In the genomic region with DNA sequence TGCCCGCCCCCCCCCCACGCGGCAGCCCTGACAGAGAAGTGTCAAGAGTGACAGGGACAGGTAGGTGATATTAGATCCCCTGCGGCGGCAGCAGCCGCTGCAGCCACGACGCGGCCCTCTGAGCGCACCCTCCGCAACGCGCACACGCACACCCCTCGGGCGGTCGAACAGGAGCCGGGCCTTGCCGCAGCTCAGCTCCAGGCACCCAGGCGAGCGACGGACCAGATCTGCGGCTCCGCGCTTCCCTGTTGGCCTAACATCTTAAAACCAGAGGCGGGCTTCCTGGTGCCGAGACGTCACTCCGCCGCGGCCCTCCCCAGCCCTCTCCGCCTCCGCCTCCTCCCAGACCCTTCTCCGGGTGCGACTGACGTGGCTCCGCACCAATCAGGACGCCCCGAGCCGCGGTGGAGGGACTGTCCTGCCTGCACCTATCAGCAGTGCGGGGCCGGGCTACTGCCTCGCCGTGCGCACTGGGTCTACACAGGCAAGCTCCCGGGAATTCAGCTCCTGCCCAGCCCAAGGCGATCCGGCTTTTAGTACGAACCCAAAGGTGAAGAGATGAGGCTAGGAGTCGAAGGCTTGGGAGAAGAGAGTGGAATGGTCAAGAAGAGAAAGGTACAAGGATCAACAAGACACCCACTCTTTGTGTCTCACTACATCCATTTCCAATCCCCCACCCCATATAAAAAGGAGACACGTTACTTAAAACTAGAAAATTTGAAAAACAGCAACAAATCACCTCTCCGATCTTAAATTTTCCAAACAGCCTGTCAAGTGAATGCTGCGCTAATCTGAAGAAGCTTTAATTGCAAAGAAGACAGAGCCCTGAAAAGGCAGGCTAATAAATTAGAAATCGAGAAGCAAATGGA, we compare ENCODE assay signal across 8 cellular contexts. TPM values are rescaled to one million over a fixed set of nuclear protein-coding genes. Genes with fewer than 3 reads are reported as not detected.
DNase-seq lines count a peak whose midpoint lies in the region; ATAC-seq and TF ChIP-seq lines count a peak whose summit lies in the region.

A gene (minus strand): TSS at position 237 of the 869 bp plus-strand sequence. CDS start 617 bp downstream, outside the sequence.

- TF ChIP-seq POLR2A in thyroid gland (IDR thresholded peaks at IDR 0.05), result no peak

- peaks cover 5% of the 10 kb centered on the region for H3K4me1 Mint-ChIP-seq in T-helper 2 cell treated with Interferon-gamma antibody and Interleukin-4, amounts not matched to agents 5 μg/mL and 100 μg/mL, for 36 hours (ENCODE audit: low read depth)
- peaks cover 37% of the 10 kb centered on the region for H3K4me1 Mint-ChIP-seq in endothelial cell (ENCODE audit: unreplicated experiment)

- H3K27ac Mint-ChIP-seq in T-helper 2 cell treated with Interferon-gamma antibody and Interleukin-4, amounts not matched to agents 5 μg/mL and 100 μg/mL, for 36 hours, result peak within 1 kb of the TSS; percentile 67
- H3K27ac Mint-ChIP-seq in endothelial cell (ENCODE audit: unreplicated experiment), result no peak within 1 kb of the TSS

- H3K4me1 ChIP-seq in mucosa of rectum (ENCODE audit: control insufficient read depth in 2 of 2, insufficient read depth in 2 of 2, low read length in 2 of 2), result peaks cover 20 to 37% of the 10 kb centered on the region in 2 donors
- H3K4me1 ChIP-seq in thyroid gland, result peaks cover 25 to 43% of the 10 kb centered on the region in 2 donors

- intact Hi-C loops in thyroid gland (cut with DNase I), result no loop called here

- H3K36me3 ChIP-seq in mucosa of rectum (ENCODE audit: control insufficient read depth in 2 of 2, insufficient read depth in 2 of 2, low read length in 2 of 2) (no peaks in the 10 kb centered on the region), thyroid gland (no peaks in the 10 kb centered on the region)

- peaks cover 96% of the 10 kb centered on the region for H3K27me3 Mint-ChIP-seq in T-helper 2 cell treated with Interferon-gamma antibody and Interleukin-4, amounts not matched to agents 5 μg/mL and 100 μg/mL, for 36 hours (ENCODE audit: low read depth)
- H3K27me3 Mint-ChIP-seq in endothelial cell (ENCODE audit: unreplicated experiment), result peaks cover 33% of the 10 kb centered on the region

- DNase-seq in COLO668 (lab: John Stamatoyannopoulos, UW; ENCODE audit: unreplicated experiment) (peak; percentile 97), HS-5 (ENCODE audit: low read depth) (peak; percentile 76), endothelial cell (ENCODE audit: low spot score) (peak; percentile 99), thyroid gland (peak; percentile 38 to 40), cerebellar cortex (ENCODE audit: low spot score) (no peak)
- DNase-seq in T-helper 2 cell treated with Interferon-gamma antibody and Interleukin-4, amounts not matched to agents 5 μg/mL and 100 μg/mL, for 36 hours (ENCODE audit: low spot score), result peak; percentile 39

- TF ChIP-seq CTCF in endothelial cell (IDR thresholded peaks at IDR 0.05; ENCODE audit: unreplicated experiment) (no peak), thyroid gland (IDR thresholded peaks at IDR 0.05) (no peak)

- H3K4me3 ChIP-seq in mucosa of rectum (ENCODE audit: low read length in 2 of 2), result peak within 1 kb of the TSS; percentile 61 to 64
- H3K4me3 ChIP-seq in thyroid gland (replicated peaks in 1 of 3), result peak within 1 kb of the TSS in 1 of 3 donors; percentile 14

- H3K9me3 ChIP-seq in mucosa of rectum (ENCODE audit: control insufficient read depth in 2 of 2, low read length in 2 of 2) (peaks cover 0 to 2% of the 10 kb centered on the region in 2 donors), thyroid gland (no peaks in the 10 kb centered on the region)

- H3K9me3 Mint-ChIP-seq in T-helper 2 cell treated with Interferon-gamma antibody and Interleukin-4, amounts not matched to agents 5 μg/mL and 100 μg/mL, for 36 hours, result no peaks in the 10 kb centered on the region
- H3K9me3 Mint-ChIP-seq in endothelial cell (ENCODE audit: unreplicated experiment), result no peaks in the 10 kb centered on the region

- H3K9ac ChIP-seq in mucosa of rectum (ENCODE audit: low read depth in 1 of 2, low read length in 2 of 2), result peak within 1 kb of the TSS in 1 of 2 donors; percentile 31

- H3K27me3 ChIP-seq in mucosa of rectum (ENCODE audit: control insufficient read depth in 2 of 2, insufficient read depth in 2 of 2, low read length in 2 of 2) (peaks cover 93 to 94% of the 10 kb centered on the region in 2 donors), thyroid gland (peaks cover 85% of the 10 kb centered on the region)

- H3K4me3 Mint-ChIP-seq in T-helper 2 cell treated with Interferon-gamma antibody and Interleukin-4, amounts not matched to agents 5 μg/mL and 100 μg/mL, for 36 hours, result peak within 1 kb of the TSS; percentile 60
- peak within 1 kb of the TSS; percentile 90 for H3K4me3 Mint-ChIP-seq in endothelial cell (ENCODE audit: unreplicated experiment)

- H3K27ac ChIP-seq in mucosa of rectum (ENCODE audit: low read depth in 2 of 2, low read length in 2 of 2), result no peak within 1 kb of the TSS
- no peak within 1 kb of the TSS for H3K27ac ChIP-seq in thyroid gland

- 4 to 9% methylated on average over 22 to 35 of the region's 55 CpGs for WGBS in thyroid gland, 2 donors

- no peaks in the 10 kb centered on the region for H3K36me3 Mint-ChIP-seq in T-helper 2 cell treated with Interferon-gamma antibody and Interleukin-4, amounts not matched to agents 5 μg/mL and 100 μg/mL, for 36 hours (ENCODE audit: low read depth)
- H3K36me3 Mint-ChIP-seq in endothelial cell (ENCODE audit: low read depth, unreplicated experiment), result peaks cover 9% of the 10 kb centered on the region

- ATAC-seq in GM21360 (IDR thresholded peaks at IDR 0.05; ENCODE audit: unreplicated experiment), result peak; percentile 96

RNA-seq across cellular contexts. Expression of the gene that starts here (rescaled TPM):
- total RNA-seq in endothelial cell (ENCODE audit: unreplicated experiment), result 11.9 TPM
- not detected for total RNA-seq in thyroid gland

Comparison
In these comparisons a context has a peak if more than half of its experiments do, and no peak if none do; other contexts are left out.
1. RNA of the gene that starts here (total RNA-seq): 11.9 TPM in endothelial cell (single experiment); not detected in thyroid gland; every median in the first group is over 10 times any median in the second.
2. Peak in DNase-seq in thyroid gland; RNA of the gene not detected or under 1 TPM.